25 cellular contexts compared by ENCODE assay signal in the genomic region with DNA sequence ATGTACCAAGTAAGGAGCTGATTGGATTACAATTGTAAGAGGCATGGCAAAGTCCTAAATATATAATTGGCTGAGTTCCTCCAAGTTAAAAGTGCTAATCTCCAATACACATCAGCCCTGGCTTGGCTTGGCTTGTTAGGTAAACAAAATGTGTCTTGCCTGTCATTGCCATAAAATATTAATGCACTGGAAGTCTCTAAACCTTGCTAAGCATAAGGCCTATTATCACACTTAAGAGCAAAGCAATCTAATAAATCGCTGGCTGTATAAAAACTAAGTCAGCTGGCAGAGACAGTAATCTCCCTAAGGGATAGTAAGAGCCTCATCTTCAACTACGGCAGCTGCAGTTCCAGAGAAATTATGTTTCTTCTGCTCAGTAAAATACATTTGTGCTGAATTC.
DNase-seq lines count a peak whose midpoint lies in the region; ATAC-seq, FAIRE-seq and TF ChIP-seq lines count a peak whose summit lies in the region.
"Had no signal": no experiment of that assay in that cellular context is flagged by ENCODE, and none has a peak within 500 bp of the region (broad histone marks: within the 10 kb centered on the region; RNA-seq: fewer than 3 reads in every experiment).

No MANE protein-coding gene starts in this region.

- H3K9me3 ChIP-seq in BE2C, result no peaks in the 10 kb centered on the region
- no peaks in the 10 kb centered on the region for H3K9me3 ChIP-seq in HEK293 (ENCODE audit: control insufficient read depth, insufficient read depth, low read depth, low read length)

- peak overlapping the region; percentile 22; the same call in 1 of the 2 replicates for H3K27ac ChIP-seq in HEK293 (ENCODE audit: extremely low read depth, low read depth, low read length)

- H3K27me3 Mint-ChIP-seq in glutamatergic neuron (ENCODE audit: unreplicated experiment), result no peaks in the 10 kb centered on the region
- no peaks in the 10 kb centered on the region for H3K27me3 Mint-ChIP-seq in mesothelial cell of epicardium (ENCODE audit: low read depth)
- H3K27me3 Mint-ChIP-seq: CD4-positive, alpha-beta T cell; T-cell had no signal

- H3K4me1 Mint-ChIP-seq in glutamatergic neuron (ENCODE audit: low read depth, unreplicated experiment) (peaks cover 37% of the 10 kb centered on the region), mesothelial cell of epicardium (peaks cover 24% of the 10 kb centered on the region)
- H3K4me1 Mint-ChIP-seq: T-cell had no signal

- H3K36me3 ChIP-seq in BE2C (no peaks in the 10 kb centered on the region), HEK293 (ENCODE audit: control insufficient read depth in 2 of 2, insufficient read depth in 1 of 2, low read length in 2 of 2) (no peaks in the 10 kb centered on the region)

- POLR2A ChIA-PET in HEK293 (lab: Yijun Ruan, JAX), result no interaction called here

- no peak for ATAC-seq in GM21528 (IDR thresholded peaks at IDR 0.05; ENCODE audit: low FRiP score, unreplicated experiment)
- ATAC-seq: PC-3, T-cell had no signal

- H3K27me3 ChIP-seq in BE2C, result no peaks in the 10 kb centered on the region

- CTCF ChIA-PET in HEK293 (lab: Yijun Ruan, JAX), result no interaction called here

- FAIRE-seq in frontal cortex (lab: Jason Lieb, UNC), result no peak

- no peak for TF ChIP-seq CTCF in BE2C (IDR thresholded peaks at IDR 0.05; ENCODE audit: low read depth, low read length)
- TF ChIP-seq CTCF in HEK293 (tag by site-specific recombination; IDR thresholded peaks at IDR 0.05), result no peak
- no peak for TF ChIP-seq CTCF in glutamatergic neuron (IDR thresholded peaks at IDR 0.05; ENCODE audit: partially characterized antibody, unreplicated experiment)
- no peak for TF ChIP-seq CTCF in mesothelial cell of epicardium (IDR thresholded peaks at IDR 0.05; ENCODE audit: unreplicated experiment)

- H3K4me3 Mint-ChIP-seq in glutamatergic neuron (ENCODE audit: unreplicated experiment) (no peak overlapping the region), mesothelial cell of epicardium (no peak overlapping the region)
- H3K4me3 Mint-ChIP-seq: activated T-helper 1 cell treated with anti-CD3 and anti-CD28 coated beads, Interleukin-12 subunit alpha, Interleukin-12 subunit beta, Interleukin-2, Interleukin-4 antibody, amounts not matched to agents 30 ng/mL and 10 ng/mL and 1 ng/mL, durations not matched to agents 14 hours and 24 hours and 36 hours; CD4-positive, alpha-beta T cell; T-cell had no signal

- no peak overlapping the region for H3K4me3 ChIP-seq in BE2C (ENCODE audit: low read depth, low read length)
- no peak overlapping the region for H3K4me3 ChIP-seq in HEK293 (ENCODE audit: low read depth, low read length)

- H3K27ac Mint-ChIP-seq in glutamatergic neuron (ENCODE audit: unreplicated experiment), result peak overlapping the region; percentile 14
- H3K27ac Mint-ChIP-seq in mesothelial cell of epicardium, result no peak overlapping the region
- H3K27ac Mint-ChIP-seq: activated T-helper 1 cell treated with anti-CD3 and anti-CD28 coated beads, Interleukin-12 subunit alpha, Interleukin-12 subunit beta, Interleukin-2, Interleukin-4 antibody, amounts not matched to agents 30 ng/mL and 10 ng/mL and 1 ng/mL, durations not matched to agents 14 hours and 24 hours and 36 hours; CD4-positive, alpha-beta T cell; T-cell had no signal

- DNase-seq in BE2C (peak; percentile 57), NCI-H82 treated with DMSO at 0.1 percent for 48 hours (lab: John Stamatoyannopoulos, UW; ENCODE audit: unreplicated experiment) (peak; percentile 99), glutamatergic neuron (no peak), frontal cortex (ENCODE audit: low spot score in 2 of 2) (no peak), mesothelial cell of epicardium (ENCODE audit: low spot score in 2 of 2, unreplicated experiment in 2 of 2) (no peak)
- no peak for DNase-seq in stimulated activated naive CD4-positive, alpha-beta T cell treated with Interleukin-2 at 50 U/mL for 16 hours (lab: John Stamatoyannopoulos, UW)
- DNase-seq: activated CD4-positive, alpha-beta T cell treated with anti-CD3 and anti-CD28 coated beads, Interleukin-2, amount 50 U/mL, for 1 hour; activated naive CD4-positive, alpha-beta T cell treated with anti-CD3 and anti-CD28 coated beads, Interleukin-2, amount 50 U/mL, for 16 hours; aorta; CD4-positive, alpha-beta T cell; central memory CD4-positive, alpha-beta T cell; DMS53; foreskin melanocyte; H7; islet precursor cell; KBM-7; NCI-H748 treated with DMSO at 0.1 percent for 48 hours; PC-3; SHP77 treated with DMSO at 0.1 percent for 48 hours; stimulated activated CD4-positive, alpha-beta T cell treated with anti-CD3 and anti-CD28 coated beads, Interleukin-4, amount 100 ng/mL, for 1 hour; stimulated activated naive CD4-positive, alpha-beta T cell; T-cell had no signal

- H3K36me3 Mint-ChIP-seq in glutamatergic neuron (ENCODE audit: unreplicated experiment) (no peaks in the 10 kb centered on the region), mesothelial cell of epicardium (no peaks in the 10 kb centered on the region)
- H3K36me3 Mint-ChIP-seq: T-cell had no signal

- H3K4me1 ChIP-seq in BE2C (peaks cover 40% of the 10 kb centered on the region), HEK293 (ENCODE audit: control insufficient read depth, insufficient read depth, low read length) (peaks cover 34% of the 10 kb centered on the region)

- no peaks in the 10 kb centered on the region for H3K9me3 Mint-ChIP-seq in glutamatergic neuron (ENCODE audit: unreplicated experiment)
- no peaks in the 10 kb centered on the region for H3K9me3 Mint-ChIP-seq in mesothelial cell of epicardium
- H3K9me3 Mint-ChIP-seq: activated T-helper 1 cell treated with anti-CD3 and anti-CD28 coated beads, Interleukin-12 subunit alpha, Interleukin-12 subunit beta, Interleukin-2, Interleukin-4 antibody, amounts not matched to agents 30 ng/mL and 10 ng/mL and 1 ng/mL, durations not matched to agents 14 hours and 24 hours and 36 hours had no signal

TF ChIP-seq in HEK293, 187 proteins besides CTCF, POLR2A, EP300 and RAD21:
- 0 out of 2 replicates have a peak, but pooled peaks have one; percentile 23 for TF ChIP-seq ZNF350 (tag by site-specific recombination; IDR thresholded peaks at IDR 0.05)
- TF ChIP-seq, protein P1, sequence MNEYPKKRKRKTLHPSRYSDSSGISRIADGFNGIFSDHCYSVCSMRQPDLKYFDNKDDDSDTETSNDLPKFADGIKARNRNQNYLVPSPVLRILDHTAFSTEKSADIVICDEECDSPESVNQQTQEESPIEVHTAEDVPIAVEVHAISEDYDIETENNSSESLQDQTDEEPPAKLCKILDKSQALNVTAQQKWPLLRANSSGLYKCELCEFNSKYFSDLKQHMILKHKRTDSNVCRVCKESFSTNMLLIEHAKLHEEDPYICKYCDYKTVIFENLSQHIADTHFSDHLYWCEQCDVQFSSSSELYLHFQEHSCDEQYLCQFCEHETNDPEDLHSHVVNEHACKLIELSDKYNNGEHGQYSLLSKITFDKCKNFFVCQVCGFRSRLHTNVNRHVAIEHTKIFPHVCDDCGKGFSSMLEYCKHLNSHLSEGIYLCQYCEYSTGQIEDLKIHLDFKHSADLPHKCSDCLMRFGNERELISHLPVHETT (tag by site-specific recombination; IDR thresholded peaks at IDR 0.05), result no peak
- TF ChIP-seq ZNF843 (tag by site-specific recombination; IDR thresholded peaks at IDR 0.05), result peak; percentile 51; the same call in 1 of the 2 replicates
- no peak for TF ChIP-seq ZNF837 (tag by site-specific recombination; IDR thresholded peaks at IDR 0.05)
- no peak for TF ChIP-seq ZNF274 (IDR thresholded peaks at IDR 0.05; ENCODE audit: low read length)
- no peak for TF ChIP-seq ZNF274 (tag by site-specific recombination; IDR thresholded peaks at IDR 0.05; ENCODE audit: borderline replicate concordance)
- TF ChIP-seq, protein P2, sequence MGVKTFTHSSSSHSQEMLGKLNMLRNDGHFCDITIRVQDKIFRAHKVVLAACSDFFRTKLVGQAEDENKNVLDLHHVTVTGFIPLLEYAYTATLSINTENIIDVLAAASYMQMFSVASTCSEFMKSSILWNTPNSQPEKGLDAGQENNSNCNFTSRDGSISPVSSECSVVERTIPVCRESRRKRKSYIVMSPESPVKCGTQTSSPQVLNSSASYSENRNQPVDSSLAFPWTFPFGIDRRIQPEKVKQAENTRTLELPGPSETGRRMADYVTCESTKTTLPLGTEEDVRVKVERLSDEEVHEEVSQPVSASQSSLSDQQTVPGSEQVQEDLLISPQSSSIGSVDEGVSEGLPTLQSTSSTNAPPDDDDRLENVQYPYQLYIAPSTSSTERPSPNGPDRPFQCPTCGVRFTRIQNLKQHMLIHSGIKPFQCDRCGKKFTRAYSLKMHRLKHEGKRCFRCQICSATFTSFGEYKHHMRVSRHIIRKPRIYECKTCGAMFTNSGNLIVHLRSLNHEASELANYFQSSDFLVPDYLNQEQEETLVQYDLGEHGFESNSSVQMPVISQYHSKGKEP (tag by site-specific recombination; IDR thresholded peaks at IDR 0.05), result 0 out of 2 replicates have a peak, but pooled peaks have one; percentile 38
- no peak for TF ChIP-seq ZNF23 (tag by site-specific recombination; IDR thresholded peaks at IDR 0.05; ENCODE audit: borderline replicate concordance)
- TF ChIP-seq, protein P3, sequence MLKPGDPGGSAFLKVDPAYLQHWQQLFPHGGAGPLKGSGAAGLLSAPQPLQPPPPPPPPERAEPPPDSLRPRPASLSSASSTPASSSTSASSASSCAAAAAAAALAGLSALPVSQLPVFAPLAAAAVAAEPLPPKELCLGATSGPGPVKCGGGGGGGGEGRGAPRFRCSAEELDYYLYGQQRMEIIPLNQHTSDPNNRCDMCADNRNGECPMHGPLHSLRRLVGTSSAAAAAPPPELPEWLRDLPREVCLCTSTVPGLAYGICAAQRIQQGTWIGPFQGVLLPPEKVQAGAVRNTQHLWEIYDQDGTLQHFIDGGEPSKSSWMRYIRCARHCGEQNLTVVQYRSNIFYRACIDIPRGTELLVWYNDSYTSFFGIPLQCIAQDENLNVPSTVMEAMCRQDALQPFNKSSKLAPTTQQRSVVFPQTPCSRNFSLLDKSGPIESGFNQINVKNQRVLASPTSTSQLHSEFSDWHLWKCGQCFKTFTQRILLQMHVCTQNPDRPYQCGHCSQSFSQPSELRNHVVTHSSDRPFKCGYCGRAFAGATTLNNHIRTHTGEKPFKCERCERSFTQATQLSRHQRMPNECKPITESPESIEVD (tag by site-specific recombination; IDR thresholded peaks at IDR 0.05), result 0 out of 2 replicates have a peak, but pooled peaks have one; percentile 6
- no peak for TF ChIP-seq ZNF571 (tag by site-specific recombination; IDR thresholded peaks at IDR 0.05)
- peak; percentile 40; the same call in 1 of the 2 replicates for TF ChIP-seq ZNF366 (tag by site-specific recombination; conservative IDR thresholded peaks at IDR 0.05)
- no peak for TF ChIP-seq ZBTB48 (tag by site-specific recombination; IDR thresholded peaks at IDR 0.05)
- TF ChIP-seq ZNF416 (tag by site-specific recombination; IDR thresholded peaks at IDR 0.05), result no peak
- TF ChIP-seq OSR2 (tag by site-specific recombination; IDR thresholded peaks at IDR 0.05), result peak; percentile 58

Comparison
In these comparisons a context has a peak if more than half of its experiments do, and no peak if none do; other contexts are left out.
1. DNase-seq: peak in BE2C (single experiment) and NCI-H82 treated with DMSO at 0.1 percent for 48 hours (single experiment); none in glutamatergic neuron (single experiment), stimulated activated naive CD4-positive, alpha-beta T cell treated with Interleukin-2 at 50 U/mL for 16 hours (single experiment), frontal cortex (0 of 2) and mesothelial cell of epicardium (0 of 2).